23 cellular contexts compared by ENCODE assay signal in the genomic region with DNA sequence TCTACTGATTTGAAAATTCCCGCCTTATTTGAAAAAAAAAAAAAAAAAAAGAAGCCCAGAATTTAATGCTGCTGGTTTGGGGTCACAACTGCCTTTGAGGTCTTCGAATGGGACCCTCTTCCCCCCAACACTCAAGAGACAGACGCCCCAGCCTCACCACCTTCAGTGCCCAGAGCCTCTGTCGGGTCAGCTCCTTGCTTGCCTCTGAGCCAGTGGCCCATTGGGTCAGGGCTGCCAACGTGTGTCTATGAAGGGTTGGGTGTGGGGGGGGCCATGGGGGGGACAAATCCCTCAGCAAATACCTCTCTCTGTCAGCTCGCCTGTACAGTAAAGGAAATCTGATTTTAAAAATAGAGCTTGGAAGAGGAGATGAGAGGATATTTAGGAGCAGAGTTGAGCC. TPM values are rescaled to one million over a fixed set of nuclear protein-coding genes. Genes with fewer than 3 reads are reported as not detected.
"Had no signal": no experiment of that assay in that cellular context is flagged by ENCODE, and none has a peak within 500 bp of the region (broad histone marks: within the 10 kb centered on the region; RNA-seq: fewer than 3 reads in every experiment).

No MANE protein-coding gene starts in this region.

- H3K36me3 ChIP-seq: breast epithelium, neural progenitor cell, suprapubic skin, tibial nerve had no signal

- H3K4me1 ChIP-seq: breast epithelium, tibial nerve had no signal

- H3K27me3 ChIP-seq: breast epithelium, neural progenitor cell, tibial nerve had no signal

- ATAC-seq: left lobe of liver; naive thymus-derived CD8-positive, alpha-beta T cell; stimulated activated effector memory CD8-positive, alpha-beta T cell treated with anti-CD3 and anti-CD28 coated beads, Interleukin-12 subunit alpha, Interleukin-12 subunit beta, amount 100 ng/mL, for 72 hours; stimulated activated naive CD8-positive, alpha-beta T cell treated with anti-CD3 and anti-CD28 coated beads, Interleukin-15, amount 100 ng/mL, for 72 hours had no signal

- H3K9me3 ChIP-seq: breast epithelium, suprapubic skin, tibial nerve had no signal

- H2AFZ ChIP-seq: neural progenitor cell had no signal

- FAIRE-seq: urothelium cell line had no signal

- H3K4me3 ChIP-seq: breast epithelium, neural progenitor cell, suprapubic skin, tibial nerve had no signal

- DNase-seq: activated CD4-positive, alpha-beta memory T cell treated with anti-CD3 and anti-CD28 coated beads for 36 hours; activated CD4-positive, alpha-beta T cell treated with anti-CD3 and anti-CD28 coated beads for 48 hours; activated T-cell treated with anti-CD3 and anti-CD28 coated beads for 4 hours; cerebellar nuclear complex; effector CD4-positive, alpha-beta T cell; erythroblast; foreskin fibroblast; mammary epithelial cell; retina; stimulated activated CD4-positive, alpha-beta T cell treated with anti-CD3 and anti-CD28 coated beads, Interleukin-12 subunit alpha, Interleukin-12 subunit beta, amount 100 ng/mL, for 4 hours; stimulated activated CD4-positive, alpha-beta T cell treated with anti-CD3 and anti-CD28 coated beads, Interleukin-1b, Interleukin-23, amount 100 ng/mL, for 48 hours; stimulated activated naive CD8-positive, alpha-beta T cell treated with anti-CD3 and anti-CD28 coated beads, Interleukin-15, amount 100 ng/mL, for 72 hours; T-helper 2 cell had no signal

- H3K4me2 ChIP-seq: neural progenitor cell had no signal

- H3K27ac ChIP-seq: breast epithelium, neural progenitor cell, suprapubic skin, tibial nerve had no signal

- H3K9ac ChIP-seq: neural progenitor cell had no signal

RNA-seq across cellular contexts. Expression of a gene that starts 13.5 kb away (rescaled TPM):
- total RNA-seq: activated CD4-positive, alpha-beta memory T cell treated with anti-CD3 and anti-CD28 coated beads for 36 hours; breast epithelium; fibroblast of lung; left lobe of liver; mammary epithelial cell; naive thymus-derived CD8-positive, alpha-beta T cell; osteoblast; suprapubic skin; tibial nerve had no signal
- polyA plus RNA-seq: fibroblast of lung; mammary epithelial cell; naive thymus-derived CD8-positive, alpha-beta T cell had no signal
